In genomic region chr9:88960632-88961031, GRCh38 we compare ENCODE assay signal across 24 cellular contexts. TPM values are rescaled to one million over a fixed set of nuclear protein-coding genes. Genes with fewer than 3 reads are reported as not detected.
DNase-seq lines count a peak whose midpoint lies in the region; ATAC-seq and TF ChIP-seq lines count a peak whose summit lies in the region.
"Had no signal": no experiment of that assay in that cellular context is flagged by ENCODE, and none has a peak within 500 bp of the region (broad histone marks: within the 10 kb centered on the region; RNA-seq: fewer than 3 reads in every experiment).

No MANE protein-coding gene starts in this region.

- peaks cover 3% of the 10 kb centered on the region; the same call in 1 of the 2 replicates for H3K9me1 ChIP-seq in IMR-90 (ENCODE audit: insufficient read depth, low read length)

- POLR2A ChIA-PET in IMR-90 (lab: Charles Lee; ENCODE audit: unreplicated experiment): no interaction called here

- H3K27me3 ChIP-seq in IMR-90 (ENCODE audit: control insufficient read depth, insufficient read depth, low read length): peaks cover 29% of the 10 kb centered on the region
- no peaks in the 10 kb centered on the region for H3K27me3 ChIP-seq in neuronal stem cell (ENCODE audit: control insufficient read depth in 3 of 3, insufficient read depth in 3 of 3, low read depth in 1 of 3, low read length in 3 of 3)
- H3K27me3 ChIP-seq: BE2C, BLaER1 had no signal

- no peak for ATAC-seq in IMR-90 (ENCODE audit: low read depth)
- ATAC-seq: GM12878 had no signal

- CTCF ChIA-PET in IMR-90 (lab: Yijun Ruan, JAX): no interaction called here

- no peak overlapping the region for H2BK15ac ChIP-seq in IMR-90 (ENCODE audit: low read depth, low read length)
- peak overlapping the region; percentile 19 for H2BK15ac ChIP-seq in neuronal stem cell (ENCODE audit: low read length)

- intact Hi-C loops in IMR-90 (cut with micrococcal nuclease): no loop called here

- no peak overlapping the region for H2AFZ ChIP-seq in IMR-90 (replicated peaks; ENCODE audit: low read length, poor library complexity)
- H2AFZ ChIP-seq in neuronal stem cell (ENCODE audit: low read length): no peak overlapping the region

- no peak overlapping the region for H2AK9ac ChIP-seq in IMR-90 (replicated peaks; ENCODE audit: low read depth, low read length, poor library complexity)

- DNase-seq in IMR-90 (no peak), ecto neural progenitor cell (ENCODE audit: low spot score) (peak; percentile 30), neuronal stem cell (ENCODE audit: low spot score) (no peak), NCI-H2029 treated with DMSO at 0.1 percent for 48 hours (lab: John Stamatoyannopoulos, UW) (no peak), GOT3 (lab: John Stamatoyannopoulos, UW) (no peak)
- DNase-seq in stimulated activated CD4-positive, alpha-beta T cell treated with anti-CD3 and anti-CD28 coated beads, Interleukin-12 subunit alpha, Interleukin-12 subunit beta, amount 100 ng/mL, for 4 hours: no peak
- DNase-seq: 8988T; ACHN; BE2C; C1 segment of cervical spinal cord; CD4-positive, alpha-beta memory T cell; CD4-positive, CD25-positive, alpha-beta regulatory T cell; CD8-positive, alpha-beta memory T cell; COR-L47; DMS 273 treated with DMSO at 0.1 percent for 48 hours; DMS153; DMS53; DMS79; DND-41; EL; GDM1 had no signal

- H3K18ac ChIP-seq in IMR-90 (ENCODE audit: low read depth, low read length): no peak overlapping the region
- H3K18ac ChIP-seq in neuronal stem cell (ENCODE audit: low read length): no peak overlapping the region

- H2BK12ac ChIP-seq in neuronal stem cell (ENCODE audit: low read length): no peak overlapping the region

- in situ Hi-C loops in IMR-90 (cut with MboI; ENCODE audit: low sequenced_read_pairs): no loop called here

- no peaks in the 10 kb centered on the region for H3K9me3 ChIP-seq in IMR-90 (ENCODE audit: control insufficient read depth, insufficient read depth, low read length)
- peaks cover 2 to 5% of the 10 kb centered on the region in 2 donors for H3K9me3 ChIP-seq in neuronal stem cell (replicated peaks in 1 of 2; ENCODE audit: control insufficient read depth in 2 of 2, insufficient read depth in 1 of 2, low read depth in 1 of 2, low read length in 2 of 2)
- H3K9me3 ChIP-seq: BE2C, BLaER1 had no signal

- H3K4ac ChIP-seq in IMR-90 (ENCODE audit: low read depth, low read length) (no peak overlapping the region), neuronal stem cell (ENCODE audit: low read length) (no peak overlapping the region)

- H2BK5ac ChIP-seq in IMR-90 (ENCODE audit: low read depth, low read length, poor library complexity, severe bottlenecking) (no peak overlapping the region), neuronal stem cell (ENCODE audit: low read length) (no peak overlapping the region)

- no peak overlapping the region for H2BK120ac ChIP-seq in IMR-90 (ENCODE audit: low read depth, low read length)
- H2BK120ac ChIP-seq in neuronal stem cell (ENCODE audit: low read depth, low read length): no peak overlapping the region

- H3K4me3 ChIP-seq in IMR-90 (ENCODE audit: insufficient read depth, low read depth, low read length) (no peak overlapping the region), neuronal stem cell (ENCODE audit: low read length in 2 of 2) (no peak overlapping the region)
- H3K4me3 ChIP-seq: BLaER1, GM12878 had no signal

- H3K4me1 ChIP-seq in IMR-90 (ENCODE audit: control insufficient read depth, insufficient read depth, low read length): no peaks in the 10 kb centered on the region
- H3K4me1 ChIP-seq in neuronal stem cell (ENCODE audit: control insufficient read depth in 2 of 2, insufficient read depth in 1 of 2, low read depth in 1 of 2, low read length in 2 of 2): peaks cover 0 to 4% of the 10 kb centered on the region in 2 donors
- H3K4me1 ChIP-seq: BE2C, BLaER1 had no signal

- no peak for TF ChIP-seq RAD21 in IMR-90 (IDR thresholded peaks at IDR 0.05; ENCODE audit: low read length)

- H3K27ac ChIP-seq in IMR-90 (ENCODE audit: insufficient read depth, low read length) (no peak overlapping the region), neuronal stem cell (replicated peaks; ENCODE audit: low read length) (no peak overlapping the region)
- H3K27ac ChIP-seq: BLaER1 had no signal

- no peak overlapping the region for H3K56ac ChIP-seq in IMR-90 (ENCODE audit: extremely low read depth, insufficient read depth, low read length)

- no TSS peak for BruUV-seq in IMR-90 (replicated peaks; lab: Mats Ljungman, UMichigan)

- H3K9ac ChIP-seq in IMR-90 (ENCODE audit: low read depth, low read length) (no peak overlapping the region), neuronal stem cell (ENCODE audit: low read depth, low read length, poor library complexity) (no peak overlapping the region)
- H3K9ac ChIP-seq: BLaER1 had no signal

- no peak overlapping the region for H3K14ac ChIP-seq in IMR-90 (replicated peaks; ENCODE audit: low read depth, low read length)
- no peak overlapping the region for H3K14ac ChIP-seq in neuronal stem cell (ENCODE audit: low read length)

- TF ChIP-seq POLR2A in IMR-90 (IDR thresholded peaks at IDR 0.05; ENCODE audit: low read depth, low read length): no peak

- H2AK5ac ChIP-seq in IMR-90 (ENCODE audit: low read depth, low read length) (0 out of 2 replicates have a peak overlapping the region, but pooled peaks have one; percentile 21), neuronal stem cell (ENCODE audit: low read depth, low read length) (no peak overlapping the region)

- H3K36me3 ChIP-seq in IMR-90 (ENCODE audit: control insufficient read depth, insufficient read depth, low read length) (no peaks in the 10 kb centered on the region), neuronal stem cell (replicated peaks in 1 of 2; ENCODE audit: control insufficient read depth in 2 of 2, insufficient read depth in 2 of 2, low read length in 2 of 2) (no peaks in the 10 kb centered on the region)
- H3K36me3 ChIP-seq: BE2C, BLaER1 had no signal

- no CpG with 5 or more reads among the region's 3 CpGs for WGBS in IMR-90 (ENCODE audit: extremely low coverage in 2 of 2, insufficient read length in 1 of 2), 2 experiments
- WGBS in neuronal stem cell (ENCODE audit: extremely low coverage in 2 of 2, insufficient read length in 2 of 2, insufficient replicate concordance in 1 of 2), 2 donors: no CpG with 5 or more reads among the region's 3 CpGs

- H4K91ac ChIP-seq in IMR-90 (ENCODE audit: insufficient read depth, low read depth, low read length) (no peak overlapping the region), neuronal stem cell (ENCODE audit: low read depth, low read length, poor library complexity) (no peak overlapping the region)

- H3K23ac ChIP-seq in IMR-90 (ENCODE audit: low read depth, low read length): no peak overlapping the region
- no peak overlapping the region for H3K23ac ChIP-seq in neuronal stem cell (ENCODE audit: low read depth, low read length, poor library complexity)

- no peak overlapping the region for H4K8ac ChIP-seq in IMR-90 (ENCODE audit: low read depth in 2 of 2, low read length in 2 of 2)
- no peak overlapping the region for H4K8ac ChIP-seq in neuronal stem cell (ENCODE audit: low read depth, low read length)

- no peak overlapping the region for H2BK20ac ChIP-seq in IMR-90 (ENCODE audit: low read depth, low read length)

- no peak overlapping the region for H4K5ac ChIP-seq in IMR-90 (ENCODE audit: low read depth, low read length)

- H3K79me1 ChIP-seq in IMR-90 (ENCODE audit: low read depth in 1 of 2, low read length in 2 of 2) (no peaks in the 10 kb centered on the region), neuronal stem cell (ENCODE audit: low read depth, low read length) (peaks cover 3% of the 10 kb centered on the region)

- dilution Hi-C loops in IMR-90 (cut with HindIII; ENCODE audit: low sequenced_read_pairs, unreplicated experiment): no loop called here

- H3K4me2 ChIP-seq in IMR-90 (ENCODE audit: low read depth, low read length) (no peak overlapping the region), neuronal stem cell (ENCODE audit: insufficient read depth, low read length, poor library complexity, severe bottlenecking) (no peak overlapping the region)
- H3K4me2 ChIP-seq: BLaER1 had no signal

- H4K20me1 ChIP-seq in IMR-90 (ENCODE audit: insufficient read depth, low read length): no peaks in the 10 kb centered on the region
- H4K20me1 ChIP-seq: BLaER1 had no signal

- TF ChIP-seq CTCF in IMR-90 (conservative IDR thresholded peaks at IDR 0.05; ENCODE audit: low read depth, low read length): no peak

TF ChIP-seq in IMR-90, 13 proteins besides CTCF, POLR2A, EP300 and RAD21:
- no peak for TF ChIP-seq SMC3 (IDR thresholded peaks at IDR 0.05; ENCODE audit: low read depth, low read length)
TF ChIP-seq in IMR-90: peak in this region for 0.

RNA-seq across cellular contexts. Expression of gene S1PR3, which starts 30.6 kb away (rescaled TPM):
- total RNA-seq in IMR-90 (2012; rRNA removed): 28.7 and 31.1 TPM in 2 replicates
- polyA plus RNA-seq in IMR-90 (2012; rRNA removed): 25.0 and 28.4 TPM in 2 replicates
- polyA plus RNA-seq in IMR-90 (2012; cell fraction: cytosol; rRNA removed): 16.1 and 27.1 TPM in 2 replicates
- 9.5 and 9.8 TPM in 2 replicates for polyA plus RNA-seq in IMR-90 (2012; cell fraction: nucleus; rRNA removed; ENCODE audit: low replicate concordance)
- polyA plus RNA-seq in neuronal stem cell (2013, experiment 1 of 2): 11.1 TPM
- 11.3 TPM for polyA plus RNA-seq in neuronal stem cell (2013, experiment 2 of 2)
- total RNA-seq: CD4-positive, alpha-beta memory T cell; CD4-positive, CD25-positive, alpha-beta regulatory T cell; G401 had no signal
- polyA plus RNA-seq: CD4-positive, alpha-beta memory T cell; CD8-positive, alpha-beta memory T cell had no signal
